In genomic region chr12:22474970-22475720, GRCh38 we compare ENCODE assay signal across 20 cellular contexts.
DNase-seq lines count a peak whose midpoint lies in the region; ATAC-seq, FAIRE-seq and TF ChIP-seq lines count a peak whose summit lies in the region.
"Had no signal": no experiment of that assay in that cellular context is flagged by ENCODE, and none has a peak within 500 bp of the region (broad histone marks: within the 10 kb centered on the region; RNA-seq: fewer than 3 reads in every experiment).

No MANE protein-coding gene starts in this region.

- ATAC-seq in HepG2 (no peak), right lobe of liver (no peak)
- ATAC-seq: K562, Panc1 had no signal

- H4K20me1 ChIP-seq in HepG2 (ENCODE audit: insufficient read depth, low read length), result no peaks in the 10 kb centered on the region

- CTCF ChIA-PET in HepG2 (lab: Yijun Ruan, JAX; ENCODE audit: low intra/inter-chr PET ratio, low total read pairs), result no interaction called here

- no peak overlapping the region for H3K9ac ChIP-seq in HepG2 (ENCODE audit: insufficient read depth, low read depth, low read length)
- H3K9ac ChIP-seq: SK-N-SH had no signal

- no peak for TF ChIP-seq EP300 in HepG2 (IDR thresholded peaks at IDR 0.05; ENCODE audit: low read depth in 2 of 2, low read length in 2 of 2)
- no peak for TF ChIP-seq EP300 in HepG2 (CRISPR knock-in tag; IDR thresholded peaks at IDR 0.05; ENCODE audit: borderline replicate concordance)

- TF ChIP-seq RAD21 in HepG2 (CRISPR knock-in tag; IDR thresholded peaks at IDR 0.05), result no peak

- H3K27me3 ChIP-seq in HepG2 (ENCODE audit: control insufficient read depth in 1 of 2, insufficient read depth in 2 of 2, low read length in 2 of 2) (no peaks in the 10 kb centered on the region), right lobe of liver (no peaks in the 10 kb centered on the region), small intestine (ENCODE audit: control insufficient read depth in 2 of 2, insufficient read depth in 2 of 2, low read length in 2 of 2) (no peaks in the 10 kb centered on the region)

- no peak overlapping the region for H3K4me2 ChIP-seq in HepG2 (ENCODE audit: low read depth, low read length)
- H3K4me2 ChIP-seq: SK-N-SH had no signal

- no peak for TF ChIP-seq POLR2A in HepG2 (IDR thresholded peaks at IDR 0.05; ENCODE audit: insufficient read depth in 1 of 2, low read depth in 2 of 2, low read length in 2 of 2)
- TF ChIP-seq POLR2A in right lobe of liver (IDR thresholded peaks at IDR 0.05), result no peak

- H3K4me1 ChIP-seq in HepG2 (ENCODE audit: insufficient read depth, low read length) (no peaks in the 10 kb centered on the region), right lobe of liver (no peaks in the 10 kb centered on the region), small intestine (ENCODE audit: control insufficient read depth in 2 of 2, insufficient read depth in 1 of 2, low read depth in 1 of 2, low read length in 1 of 2) (no peaks in the 10 kb centered on the region)

- DNase-seq in HepG2 (ENCODE audit: low spot score), result no peak
- no peak for DNase-seq in right lobe of liver
- DNase-seq in OCI-M1 (lab: John Stamatoyannopoulos, UW), result peak; percentile 8
- DNase-seq in chondrocyte (ENCODE audit: low spot score), result no peak
- DNase-seq in small intestine, result no peak
- no peak for DNase-seq in SW 1271 (lab: John Stamatoyannopoulos, UW)
- DNase-seq in DMS153 treated with DMSO at 0.1 percent for 48 hours (lab: John Stamatoyannopoulos, UW; ENCODE audit: unreplicated experiment), result no peak
- no peak for DNase-seq in activated naive CD4-positive, alpha-beta T cell treated with Interleukin-2 at 50 U/mL for 16 hours
- DNase-seq: DMS 273 treated with DMSO at 0.1 percent for 48 hours; NCI-H1048; NCI-H226; NCI-H526; NK-92 treated with Interleukin-12 subunit alpha and Interleukin-12 subunit beta, amount 100 ng/mL, for 24 hours; Right ventricle myocardium superior; SK-N-SH had no signal

- FAIRE-seq in HepG2 (lab: Jason Lieb, UNC) (no peak), small intestine (lab: Jason Lieb, UNC) (peak; percentile 30)
- FAIRE-seq: K562 had no signal

- H3K4me3 ChIP-seq in HepG2 (replicated peaks in 1 of 3; ENCODE audit: insufficient read depth in 1 of 3, low read depth in 2 of 3, low read length in 3 of 3) (no peak overlapping the region), right lobe of liver (no peak overlapping the region), small intestine (ENCODE audit: low read depth in 1 of 2, low read length in 2 of 2) (no peak overlapping the region)
- H3K4me3 ChIP-seq: HAP-1, K562 had no signal

- peaks cover 41% of the 10 kb centered on the region for H3K4me1 Mint-ChIP-seq in chondrocyte (ENCODE audit: low read depth)

- peaks cover 9% of the 10 kb centered on the region for H3K36me3 Mint-ChIP-seq in chondrocyte (ENCODE audit: low read depth)

- no peak overlapping the region for H3K27ac Mint-ChIP-seq in chondrocyte (ENCODE audit: unreplicated experiment)
- H3K27ac Mint-ChIP-seq: CD14-positive monocyte had no signal

- intact Hi-C loops in HepG2 (cut with micrococcal nuclease; ENCODE audit: unreplicated experiment) (no loop called here), right lobe of liver (cut with DNase I) (no loop called here)

- no TSS peak for BruUV-seq in HepG2 (replicated peaks; lab: Mats Ljungman, UMichigan)

- POLR2A ChIA-PET in HepG2 (lab: Yijun Ruan, JAX), result no interaction called here

- H3K4me3 Mint-ChIP-seq in chondrocyte (ENCODE audit: unreplicated experiment), result no peak overlapping the region
- H3K4me3 Mint-ChIP-seq: CD14-positive monocyte had no signal

- TF ChIP-seq CTCF in HepG2 (CRISPR knock-in tag; IDR thresholded peaks at IDR 0.05) (no peak), right lobe of liver (IDR thresholded peaks at IDR 0.05) (no peak), chondrocyte (IDR thresholded peaks at IDR 0.05) (peak; percentile 57)

- H2AFZ ChIP-seq in HepG2 (ENCODE audit: low read length), result no peak overlapping the region

- H3K79me2 ChIP-seq in HepG2 (ENCODE audit: insufficient read depth, low read length), result no peaks in the 10 kb centered on the region

- 95% methylated on average over 5 of the region's 5 CpGs for WGBS in HepG2 (ENCODE audit: low lambda C conversion rate)
- 91% methylated on average over 5 of the region's 5 CpGs for WGBS in right lobe of liver (ENCODE audit: insufficient coverage, low coverage, low lambda C conversion rate, missing lambda C conversion rate)
- 91 to 92% (median 91%) methylated on average over 5 of the region's 5 CpGs for WGBS in small intestine, 3 donors

- no peaks in the 10 kb centered on the region for H3K27me3 Mint-ChIP-seq in chondrocyte (ENCODE audit: low read depth)

- no peaks in the 10 kb centered on the region for H3K36me3 ChIP-seq in HepG2 (replicated peaks in 1 of 2; ENCODE audit: control insufficient read depth in 1 of 2, insufficient read depth in 2 of 2, low read length in 2 of 2)
- H3K36me3 ChIP-seq in right lobe of liver, result peaks cover 0 to 7% (median 2%) of the 10 kb centered on the region in 4 donors
- peaks cover 8% of the 10 kb centered on the region in 2 donors for H3K36me3 ChIP-seq in small intestine (ENCODE audit: control insufficient read depth in 2 of 2, insufficient read depth in 2 of 2, low read length in 2 of 2)

- in situ Hi-C loops in HepG2 (cut with HindIII; ENCODE audit: extremely low pct_ligation_motif_present, low pct_unique_long_range_greater_than_20kb), result no loop called here

- H3K9me3 Mint-ChIP-seq in chondrocyte (ENCODE audit: low read depth), result no peaks in the 10 kb centered on the region
- H3K9me3 Mint-ChIP-seq: CD14-positive monocyte had no signal

- H3K9me3 ChIP-seq in HepG2 (ENCODE audit: low read length) (no peaks in the 10 kb centered on the region), right lobe of liver (no peaks in the 10 kb centered on the region), small intestine (ENCODE audit: control insufficient read depth, low read depth) (no peaks in the 10 kb centered on the region)
- H3K9me3 ChIP-seq: HAP-1, SK-N-SH had no signal

- H3K27ac ChIP-seq in HepG2 (ENCODE audit: extremely low read length, insufficient read depth, low read length), result no peak overlapping the region
- no peak overlapping the region for H3K27ac ChIP-seq in right lobe of liver
- H3K27ac ChIP-seq in small intestine (ENCODE audit: low read depth in 1 of 2, low read length in 1 of 2), result no peak overlapping the region
- H3K27ac ChIP-seq: HL-60 had no signal

TF ChIP-seq in HepG2, 621 proteins besides CTCF, POLR2A, EP300 and RAD21:
- TF ChIP-seq SRY (CRISPR knock-in tag; IDR thresholded peaks at IDR 0.05), result no peak
- peak; percentile 33 to 68; a peak in 3 of 4 replicates for TF ChIP-seq MAFK (conservative IDR thresholded peaks at IDR 0.05 in 1 of 2, IDR thresholded peaks at IDR 0.05 in 1 of 2; ENCODE audit: low read length in 2 of 2)
- TF ChIP-seq MAFF (IDR thresholded peaks at IDR 0.05; ENCODE audit: low read depth, low read length), result peak; percentile 40; the same call in 1 of the 2 replicates
